Comparison of ENCODE assay signal across 14 cellular contexts in the genomic region with DNA sequence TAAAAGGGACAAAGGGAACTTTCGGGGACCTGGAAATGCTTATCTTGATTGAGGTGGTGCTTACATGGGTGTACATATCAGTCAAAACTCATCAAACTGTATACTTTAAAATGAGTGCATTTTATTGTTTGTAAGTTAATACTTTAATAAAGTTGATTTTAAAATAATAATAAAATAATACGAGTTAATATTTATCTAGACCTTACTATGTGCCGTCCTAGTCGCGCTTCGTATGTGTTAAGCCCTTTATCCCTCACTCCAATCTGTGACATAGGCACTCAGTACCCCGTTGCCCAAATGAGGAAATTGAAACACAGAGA. TPM values are rescaled to one million over a fixed set of nuclear protein-coding genes. Genes with fewer than 3 reads are reported as not detected.
DNase-seq lines count a peak whose midpoint lies in the region; ATAC-seq and TF ChIP-seq lines count a peak whose summit lies in the region.
"Had no signal": no experiment of that assay in that cellular context is flagged by ENCODE, and none has a peak within 500 bp of the region (broad histone marks: within the 10 kb centered on the region; RNA-seq: fewer than 3 reads in every experiment).

No MANE protein-coding gene starts in this region.

- TF ChIP-seq EP300 in esophagus muscularis mucosa (IDR thresholded peaks at IDR 0.05): no peak

- DNase-seq in NT2/D1 (ENCODE audit: low read depth, low spot score) (no peak), esophagus muscularis mucosa (ENCODE audit: extremely low spot score) (no peak), naive B cell (no peak), tibial artery (no peak), uterus (no peak), HPDE6-E6E7 (ENCODE audit: extremely low spot score) (no peak)
- DNase-seq in CD4-positive, alpha-beta memory T cell: no peak
- DNase-seq: activated naive CD4-positive, alpha-beta T cell treated with anti-CD3 and anti-CD28 coated beads, Interleukin-2, amount 50 U/mL, for 16 hours; CD4-positive, CD25-positive, alpha-beta regulatory T cell; posterior cingulate gyrus; stimulated activated CD4-positive, alpha-beta T cell treated with anti-CD3 and anti-CD28 coated beads, Interleukin-2, amount 100 ng/mL, for 24 hours had no signal

- H3K36me3 ChIP-seq in NT2/D1 (ENCODE audit: insufficient read depth, insufficient read length, low read length) (no peaks in the 10 kb centered on the region), esophagus muscularis mucosa (no peaks in the 10 kb centered on the region), tibial artery (no peaks in the 10 kb centered on the region), uterus (no peaks in the 10 kb centered on the region)
- no peaks in the 10 kb centered on the region for H3K36me3 ChIP-seq in CD4-positive, alpha-beta memory T cell (ENCODE audit: insufficient read depth, low read length)

- no peaks in the 10 kb centered on the region for H3K9me3 ChIP-seq in NT2/D1 (ENCODE audit: insufficient read depth, low read length)
- no peaks in the 10 kb centered on the region for H3K9me3 ChIP-seq in esophagus muscularis mucosa
- no peaks in the 10 kb centered on the region for H3K9me3 ChIP-seq in tibial artery
- H3K9me3 ChIP-seq in uterus: no peaks in the 10 kb centered on the region
- H3K9me3 ChIP-seq in CD4-positive, alpha-beta memory T cell (ENCODE audit: control insufficient read depth in 1 of 2, low read length in 2 of 2): no peaks in the 10 kb centered on the region

- POLR2A ChIA-PET in CD4-positive, alpha-beta memory T cell (lab: Charles Lee; ENCODE audit: partially characterized antibody): no interaction called here

- H3K27ac ChIP-seq in esophagus muscularis mucosa (replicated peaks in 1 of 4): peak overlapping the region in 1 of 4 donors; percentile 20
- no peak overlapping the region for H3K27ac ChIP-seq in tibial artery
- H3K27ac ChIP-seq in uterus: peak overlapping the region in 1 of 2 donors; percentile 35
- no peak overlapping the region for H3K27ac ChIP-seq in CD4-positive, alpha-beta memory T cell (ENCODE audit: low read depth, low read length)

- H3K4me1 ChIP-seq in NT2/D1 (ENCODE audit: insufficient read depth, insufficient read length) (peaks cover 3% of the 10 kb centered on the region), esophagus muscularis mucosa (peaks cover 10 to 39% (median 31%) of the 10 kb centered on the region in 4 donors), tibial artery (peaks cover 0 to 33% (median 12%) of the 10 kb centered on the region in 4 donors), uterus (no peaks in the 10 kb centered on the region)
- H3K4me1 ChIP-seq in CD4-positive, alpha-beta memory T cell (ENCODE audit: insufficient read depth, low read length): no peaks in the 10 kb centered on the region

- CTCF ChIA-PET in CD4-positive, alpha-beta memory T cell (lab: Charles Lee; ENCODE audit: partially characterized antibody): no interaction called here

- intact Hi-C loops in esophagus muscularis mucosa (cut with DNase I): no loop called here
- intact Hi-C loops in tibial artery (cut with DNase I; ENCODE audit: low total_unique reads): no loop called here
- intact Hi-C loops in uterus (cut with DNase I; ENCODE audit: low total_unique reads): no loop called here
- intact Hi-C loops in CD4-positive, alpha-beta memory T cell (cut with micrococcal nuclease): no loop called here

- TF ChIP-seq CTCF in esophagus muscularis mucosa (IDR thresholded peaks at IDR 0.05) (no peak), tibial artery (IDR thresholded peaks at IDR 0.05) (no peak), uterus (IDR thresholded peaks at IDR 0.05) (no peak)

- ATAC-seq in naive B cell (ENCODE audit: low read depth in 2 of 2): peak in 1 of 2 donors; percentile 64
- ATAC-seq: K562 had no signal

- H3K4me3 ChIP-seq in NT2/D1 (ENCODE audit: insufficient read length, low read depth): peak overlapping the region; percentile 36
- peak overlapping the region in 3 of 4 donors; percentile 32 to 37 (median 36) for H3K4me3 ChIP-seq in esophagus muscularis mucosa
- peak overlapping the region; percentile 28 to 40 for H3K4me3 ChIP-seq in tibial artery
- peak overlapping the region in 1 of 2 donors; percentile 27 for H3K4me3 ChIP-seq in uterus
- H3K4me3 ChIP-seq in CD4-positive, alpha-beta memory T cell (ENCODE audit: low read length in 2 of 2): no peak overlapping the region
- H3K4me3 ChIP-seq: K562 had no signal

- H3K27me3 Mint-ChIP-seq in naive B cell: peaks cover 18 to 43% (median 23%) of the 10 kb centered on the region in 3 donors
- H3K27me3 Mint-ChIP-seq in CD4-positive, alpha-beta memory T cell: peaks cover 18 to 27% of the 10 kb centered on the region in 2 donors

- 73% methylated on average over 7 of the region's 7 CpGs for WGBS in esophagus muscularis mucosa

- peak overlapping the region; percentile 41 to 89 (median 84) for H3K4me3 Mint-ChIP-seq in naive B cell
- no peak overlapping the region for H3K4me3 Mint-ChIP-seq in CD4-positive, alpha-beta memory T cell
- H3K4me3 Mint-ChIP-seq: CD4-positive, CD25-positive, alpha-beta regulatory T cell had no signal

- no peaks in the 10 kb centered on the region for H3K36me3 Mint-ChIP-seq in naive B cell
- no peaks in the 10 kb centered on the region for H3K36me3 Mint-ChIP-seq in CD4-positive, alpha-beta memory T cell
- H3K36me3 Mint-ChIP-seq: CD4-positive, CD25-positive, alpha-beta regulatory T cell had no signal

- peaks cover 13 to 35% (median 19%) of the 10 kb centered on the region in 3 donors for H3K4me1 Mint-ChIP-seq in naive B cell
- H3K4me1 Mint-ChIP-seq in CD4-positive, alpha-beta memory T cell: peaks cover 0 to 2% (median 0%) of the 10 kb centered on the region in 4 donors
- H3K4me1 Mint-ChIP-seq: CD4-positive, CD25-positive, alpha-beta regulatory T cell had no signal

- TF ChIP-seq POLR2A in esophagus muscularis mucosa (IDR thresholded peaks at IDR 0.05; ENCODE audit: low read depth) (no peak), uterus (IDR thresholded peaks at IDR 0.05) (no peak)

- peak overlapping the region in 4 of 6 donors; percentile 12 to 94 (median 70) for H3K27ac Mint-ChIP-seq in naive B cell
- H3K27ac Mint-ChIP-seq in CD4-positive, alpha-beta memory T cell: no peak overlapping the region
- H3K27ac Mint-ChIP-seq: CD4-positive, CD25-positive, alpha-beta regulatory T cell had no signal

- H3K27me3 ChIP-seq in NT2/D1 (ENCODE audit: insufficient read depth, insufficient read length) (peaks cover 43% of the 10 kb centered on the region), esophagus muscularis mucosa (peaks cover 0 to 15% (median 3%) of the 10 kb centered on the region in 4 donors), tibial artery (peaks cover 0 to 19% of the 10 kb centered on the region in 2 donors), uterus (no peaks in the 10 kb centered on the region)
- H3K27me3 ChIP-seq in CD4-positive, alpha-beta memory T cell (ENCODE audit: insufficient read depth, low read length): no peaks in the 10 kb centered on the region

- H3K9ac ChIP-seq in NT2/D1 (ENCODE audit: insufficient read length, low read depth): peak overlapping the region; percentile 57

- no peaks in the 10 kb centered on the region for H3K9me3 Mint-ChIP-seq in naive B cell
- H3K9me3 Mint-ChIP-seq in CD4-positive, alpha-beta memory T cell: no peaks in the 10 kb centered on the region

RNA-seq across cellular contexts. Expression of a gene that starts 47.5 kb away (rescaled TPM):
- total RNA-seq in esophagus muscularis mucosa (not detected), uterus (not detected)
- polyA plus RNA-seq in naive B cell (ENCODE audit: low read depth in 6 of 6): not detected
- not detected for total RNA-seq in CD4-positive, alpha-beta memory T cell
- not detected for polyA plus RNA-seq in CD4-positive, alpha-beta memory T cell
- total RNA-seq: CD4-positive, CD25-positive, alpha-beta regulatory T cell; epithelial cell of proximal tubule; K562; lower leg skin had no signal
- polyA plus RNA-seq: CD4-positive, CD25-positive, alpha-beta regulatory T cell; K562 had no signal

RNA-seq across cellular contexts. Expression of a gene that starts 51.2 kb away (rescaled TPM):
- total RNA-seq in esophagus muscularis mucosa (10 to 100 TPM; 19.5 to 39.8 (median 32.5) TPM), uterus (10 to 100 TPM; 11.5 to 34.6 (median 20.2) TPM)
- polyA plus RNA-seq in naive B cell (ENCODE audit: low read depth in 6 of 6): under 1 TPM in 4 of 6 donors, not detected in 2; 0.24 to 0.44 (median 0.26) TPM
- total RNA-seq in CD4-positive, alpha-beta memory T cell: 1 to 10 TPM; 1.8 to 2.4 TPM
- polyA plus RNA-seq in CD4-positive, alpha-beta memory T cell: not detected
- total RNA-seq: CD4-positive, CD25-positive, alpha-beta regulatory T cell had no signal
- polyA plus RNA-seq: CD4-positive, CD25-positive, alpha-beta regulatory T cell had no signal

Comparison
In these comparisons a context has a peak if more than half of its experiments do, and no peak if none do; other contexts are left out.
1. H3K4me3 ChIP-seq: peak in NT2/D1 (single experiment), esophagus muscularis mucosa (3 of 4) and tibial artery (2 of 2); none in CD4-positive, alpha-beta memory T cell (0 of 2).
2. H3K27ac Mint-ChIP-seq: peak in naive B cell (4 of 6); none in CD4-positive, alpha-beta memory T cell (0 of 7).
3. H3K4me3 Mint-ChIP-seq: peak in naive B cell (8 of 8); none in CD4-positive, alpha-beta memory T cell (0 of 8).